8 cellular contexts compared by ENCODE assay signal in the genomic region with DNA sequence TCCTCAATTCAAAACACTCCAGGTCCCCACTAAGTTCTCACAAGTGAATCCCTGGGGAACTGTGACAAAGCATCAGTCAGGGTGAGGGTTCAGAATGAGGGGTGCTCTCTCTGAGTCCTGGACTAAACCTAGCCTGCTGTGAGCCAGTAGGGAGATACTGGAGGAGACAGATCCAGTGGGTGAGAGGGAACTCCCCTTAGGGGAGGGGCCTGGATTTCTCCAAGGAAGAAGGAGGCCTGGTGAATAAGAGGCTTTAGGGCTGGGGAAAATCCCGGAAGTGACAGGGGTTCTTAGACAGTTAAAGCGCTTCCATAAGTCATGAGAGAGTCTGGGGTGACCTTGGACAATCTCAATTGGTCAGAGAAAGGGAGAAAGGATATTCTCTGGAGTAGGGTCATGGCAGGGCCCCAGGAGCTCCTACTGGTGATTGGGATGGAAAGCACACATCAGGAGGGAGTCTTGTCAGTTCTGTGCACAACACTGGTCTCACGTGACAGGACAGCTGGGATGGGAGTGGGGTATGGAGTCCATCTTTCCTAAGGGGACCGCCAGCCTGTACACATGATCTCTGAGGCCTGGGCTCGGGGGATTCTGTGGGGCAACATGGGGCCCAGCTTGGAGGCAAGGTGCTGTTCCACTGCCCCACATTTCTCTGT. TPM values are rescaled to one million over a fixed set of nuclear protein-coding genes. Genes with fewer than 3 reads are reported as not detected.
DNase-seq lines count a peak whose midpoint lies in the region; ATAC-seq and TF ChIP-seq lines count a peak whose summit lies in the region.

No MANE protein-coding gene starts in this region.

- peaks cover 6% of the 10 kb centered on the region for H3F3A ChIP-seq in neural progenitor cell (ENCODE audit: low read depth)

- H3K36me3 ChIP-seq in esophagus muscularis mucosa (peaks cover 0 to 16% (median 10%) of the 10 kb centered on the region in 4 donors), neural progenitor cell (no peaks in the 10 kb centered on the region)

- H3K9me3 Mint-ChIP-seq in neural progenitor cell, result no peaks in the 10 kb centered on the region

- TF ChIP-seq POLR2A in esophagus muscularis mucosa (IDR thresholded peaks at IDR 0.05; ENCODE audit: low read depth), result no peak

- no peak for TF ChIP-seq EP300 in esophagus muscularis mucosa (IDR thresholded peaks at IDR 0.05)

- 46% methylated on average over 3 of the region's 5 CpGs for WGBS in esophagus muscularis mucosa

- H3K27ac ChIP-seq in esophagus muscularis mucosa (replicated peaks in 1 of 4) (peak overlapping the region; percentile 93 to 95 (median 94)), neural progenitor cell (no peak overlapping the region)

- peaks cover 19% of the 10 kb centered on the region for H3K4me1 Mint-ChIP-seq in neural progenitor cell

- TF ChIP-seq CTCF in GM12864 (IDR thresholded peaks at IDR 0.05; ENCODE audit: low read depth, low read length, missing control alignments) (no peak), esophagus muscularis mucosa (IDR thresholded peaks at IDR 0.05) (no peak), neural progenitor cell (IDR thresholded peaks at IDR 0.05) (no peak)

- intact Hi-C loops in esophagus muscularis mucosa (cut with DNase I) (no loop called here), posterior vena cava (cut with DNase I) (no loop called here)

- ATAC-seq in GM18907 (IDR thresholded peaks at IDR 0.05; ENCODE audit: unreplicated experiment), result no peak
- ATAC-seq in GM18511 (IDR thresholded peaks at IDR 0.05; ENCODE audit: unreplicated experiment), result no peak

- peak overlapping the region; percentile 67 for H3K4me3 ChIP-seq in GM12864 (ENCODE audit: low read depth, low read length)
- H3K4me3 ChIP-seq in esophagus muscularis mucosa, result peak overlapping the region; percentile 98 to 100 (median 99)
- no peak overlapping the region for H3K4me3 ChIP-seq in neural progenitor cell

- no peak overlapping the region for H3K9ac ChIP-seq in neural progenitor cell

- DNase-seq in GM12864 (ENCODE audit: low read depth) (no peak), SK-MEL-5 (ENCODE audit: low read depth, low spot score) (peak; percentile 86), esophagus muscularis mucosa (ENCODE audit: extremely low spot score) (no peak), neural progenitor cell (ENCODE audit: low spot score) (peak; percentile 50), germinal center (ENCODE audit: low spot score) (no peak), posterior vena cava (ENCODE audit: low spot score) (no peak)

- no peaks in the 10 kb centered on the region for H3K36me3 Mint-ChIP-seq in neural progenitor cell

- peak overlapping the region; percentile 86 for H3K4me3 Mint-ChIP-seq in neural progenitor cell

- H3K4me2 ChIP-seq in neural progenitor cell, result peak overlapping the region; percentile 92

- in situ Hi-C loops in SK-MEL-5 (cut with HindIII; ENCODE audit: low pct_unique_long_range_greater_than_20kb, low sequenced_read_pairs), result loop anchor here (10.0 kb wide), 1 partner anchor 100 kb away; the partner anchor contains the start of gene MTFP1

- H3K27ac Mint-ChIP-seq in neural progenitor cell, result peak overlapping the region; percentile 69

- H3K4me1 ChIP-seq in esophagus muscularis mucosa (peaks cover 58 to 69% (median 68%) of the 10 kb centered on the region in 4 donors), neural progenitor cell (peaks cover 14% of the 10 kb centered on the region)

- H3K79me2 ChIP-seq in neural progenitor cell (ENCODE audit: low read depth), result no peaks in the 10 kb centered on the region

- no peaks in the 10 kb centered on the region for H3K27me3 ChIP-seq in esophagus muscularis mucosa
- no peaks in the 10 kb centered on the region for H3K27me3 ChIP-seq in neural progenitor cell

- H2AFZ ChIP-seq in neural progenitor cell (replicated peaks), result no peak overlapping the region

- no peaks in the 10 kb centered on the region for H3K27me3 Mint-ChIP-seq in neural progenitor cell (ENCODE audit: insufficient read depth, low read depth)

- no peaks in the 10 kb centered on the region for H3K9me3 ChIP-seq in esophagus muscularis mucosa
- no peaks in the 10 kb centered on the region for H3K9me3 ChIP-seq in neural progenitor cell (ENCODE audit: low read depth)

- peaks cover 17% of the 10 kb centered on the region for H4K20me1 ChIP-seq in neural progenitor cell (ENCODE audit: low read depth)

RNA-seq across cellular contexts. Expression of gene TBC1D10A, which starts 1.5 kb away (rescaled TPM):
- total RNA-seq in SK-MEL-5 (2014; rRNA removed; shearing (Covaris generic)), result 38.2 and 46.8 TPM in 2 replicates
- polyA plus RNA-seq in SK-MEL-5 (2015; cell fraction: cytosol; rRNA removed), result 74.7 and 84.0 TPM in 2 replicates
- polyA plus RNA-seq in SK-MEL-5 (2015; cell fraction: nucleus; rRNA removed), result 113 and 122 TPM in 2 replicates
- 10 to 100 TPM; 29.5 to 40.3 (median 38.0) TPM for total RNA-seq in esophagus muscularis mucosa
- 6.2 and 10.2 TPM in 2 replicates for total RNA-seq in neural progenitor cell (ENCODE audit: low replicate concordance)
- 10 to 100 TPM; 20.5 to 20.7 TPM for total RNA-seq in posterior vena cava

RNA-seq across cellular contexts. Expression of gene SF3A1, which starts 31.5 kb away (rescaled TPM):
- 54.6 and 62.9 TPM in 2 replicates for total RNA-seq in SK-MEL-5 (2014; rRNA removed; shearing (Covaris generic))
- polyA plus RNA-seq in SK-MEL-5 (2015; cell fraction: cytosol; rRNA removed), result 201 and 252 TPM in 2 replicates
- 72.8 and 89.8 TPM in 2 replicates for polyA plus RNA-seq in SK-MEL-5 (2015; cell fraction: nucleus; rRNA removed)
- 10 to 100 TPM; 32.8 to 85.8 (median 60.0) TPM for total RNA-seq in esophagus muscularis mucosa
- 29.2 and 48.4 TPM in 2 replicates for total RNA-seq in neural progenitor cell (ENCODE audit: low replicate concordance)
- 100 to 1,000 TPM; 106 to 108 TPM for total RNA-seq in posterior vena cava

RNA-seq across cellular contexts. Expression of gene CCDC157, which starts 31.6 kb away (rescaled TPM):
- total RNA-seq in SK-MEL-5 (2014; rRNA removed; shearing (Covaris generic)), result 0.59 and 0.82 TPM in 2 replicates
- polyA plus RNA-seq in SK-MEL-5 (2015; cell fraction: cytosol; rRNA removed), result 2.9 and 4.2 TPM in 2 replicates
- polyA plus RNA-seq in SK-MEL-5 (2015; cell fraction: nucleus; rRNA removed), result 6.9 and 7.3 TPM in 2 replicates
- total RNA-seq in esophagus muscularis mucosa (1 to 10 TPM; 1.5 to 2.5 (median 1.6) TPM), neural progenitor cell (ENCODE audit: low replicate concordance) (3.7 and 11.1 TPM in 2 replicates), posterior vena cava (under 1 TPM; 0.76 to 0.88 TPM)

RNA-seq across cellular contexts. Expression of gene CASTOR1, which starts 35.9 kb away (rescaled TPM):
- total RNA-seq in SK-MEL-5 (2014; rRNA removed; shearing (Covaris generic)), result 3.4 and 4.0 TPM in 2 replicates
- polyA plus RNA-seq in SK-MEL-5 (2015; cell fraction: cytosol; rRNA removed), result 3.5 and 4.9 TPM in 2 replicates
- polyA plus RNA-seq in SK-MEL-5 (2015; cell fraction: nucleus; rRNA removed), result 8.3 and 13.8 TPM in 2 replicates
- 10 to 100 TPM; 16.5 to 19.4 (median 17.8) TPM for total RNA-seq in esophagus muscularis mucosa
- total RNA-seq in neural progenitor cell (ENCODE audit: low replicate concordance), result 6.2 and 23.1 TPM in 2 replicates
- 10 to 100 TPM in 1 of 2 donors, 1 to 10 TPM in 1; 9.8 to 14.3 TPM for total RNA-seq in posterior vena cava

RNA-seq across cellular contexts. Expression of gene OSM, which starts 58.5 kb away (rescaled TPM):
- not detected in 2 replicates for total RNA-seq in SK-MEL-5 (2014; rRNA removed; shearing (Covaris generic))
- polyA plus RNA-seq in SK-MEL-5 (2015; cell fraction: cytosol; rRNA removed), result not detected in 2 replicates
- polyA plus RNA-seq in SK-MEL-5 (2015; cell fraction: nucleus; rRNA removed), result not detected in 2 replicates
- total RNA-seq in esophagus muscularis mucosa, result 1 to 10 TPM in 1 of 4 donors, under 1 TPM in 1, not detected in 2; 0.57 to 8.3 TPM
- not detected in 2 replicates for total RNA-seq in neural progenitor cell (ENCODE audit: low replicate concordance)
- 1 to 10 TPM; 1.0 to 2.0 TPM for total RNA-seq in posterior vena cava

Comparison
In these comparisons a context has a peak if more than half of its experiments do, and no peak if none do; other contexts are left out.
1. DNase-seq: peak in SK-MEL-5 (single experiment) and neural progenitor cell (single experiment); none in GM12864 (single experiment), esophagus muscularis mucosa (single experiment), germinal center (single experiment) and posterior vena cava (single experiment).